ENCODE assay signal across 9 cellular contexts in genomic region chr10:1058017-1058416, GRCh38. TPM values are rescaled to one million over a fixed set of nuclear protein-coding genes. Genes with fewer than 3 reads are reported as not detected.
DNase-seq lines count a peak whose midpoint lies in the region; ATAC-seq, FAIRE-seq and TF ChIP-seq lines count a peak whose summit lies in the region.
"Had no signal": no experiment of that assay in that cellular context is flagged by ENCODE, and none has a peak within 500 bp of the region (broad histone marks: within the 10 kb centered on the region; RNA-seq: fewer than 3 reads in every experiment).

No MANE protein-coding gene starts in this region.

- H3K36me3 Mint-ChIP-seq in H9 (ENCODE audit: insufficient read depth in 1 of 3, low read depth in 3 of 3), result peaks cover 7 to 21% (median 16%) of the 10 kb centered on the region in 3 experiments

- H3K79me1 ChIP-seq in H9 (ENCODE audit: insufficient read depth, low read depth, low read length, poor library complexity, severe bottlenecking), result peaks cover 11% of the 10 kb centered on the region
- H3K79me1 ChIP-seq in trophoblast cell (ENCODE audit: low read length), result peaks cover 13% of the 10 kb centered on the region

- DNase-seq in H9 (no peak), SJCRH30 (no peak), fibroblast of lung (ENCODE audit: low read depth in 2 of 2) (no peak), trophoblast cell (no peak), NOMO-1 treated with DMSO at 0.1 percent for 48 hours (lab: John Stamatoyannopoulos, UW; ENCODE audit: unreplicated experiment) (no peak), HTR-8/SVneo (ENCODE audit: insufficient read length, low spot score) (no peak)

- H3K23ac ChIP-seq in H9 (ENCODE audit: insufficient read length, low read depth, low read length) (no peak overlapping the region), trophoblast cell (ENCODE audit: low read length) (no peak overlapping the region)

- H3K27ac ChIP-seq in H9 (ENCODE audit: insufficient read length, low read depth, low read length) (no peak overlapping the region), SJCRH30 (no peak overlapping the region), fibroblast of lung (ENCODE audit: insufficient read depth, low read length) (no peak overlapping the region), trophoblast cell (ENCODE audit: low read depth, low read length) (no peak overlapping the region)

- no peak overlapping the region for H3K4me2 ChIP-seq in H9 (ENCODE audit: insufficient read depth, insufficient read length, low read length)
- peak overlapping the region; percentile 88 for H3K4me2 ChIP-seq in fibroblast of lung (ENCODE audit: extremely low read depth, insufficient read depth, low read length)
- H3K4me2 ChIP-seq in trophoblast cell (ENCODE audit: low read length), result no peak overlapping the region

- no peaks in the 10 kb centered on the region for H3K9me3 ChIP-seq in H9 (ENCODE audit: control insufficient read depth, low read depth, low read length)
- H3K9me3 ChIP-seq in SJCRH30 (replicated peaks), result no peaks in the 10 kb centered on the region
- H3K9me3 ChIP-seq in fibroblast of lung (ENCODE audit: control insufficient read depth, insufficient read depth, low read depth, low read length), result no peaks in the 10 kb centered on the region
- peaks cover 2% of the 10 kb centered on the region for H3K9me3 ChIP-seq in trophoblast cell (ENCODE audit: insufficient read depth, low read depth, low read length)

- no peaks in the 10 kb centered on the region for H4K20me1 ChIP-seq in H9 (ENCODE audit: control insufficient read depth, insufficient read depth, insufficient read length)
- no peaks in the 10 kb centered on the region for H4K20me1 ChIP-seq in fibroblast of lung (ENCODE audit: control insufficient read depth, extremely low read depth, insufficient read depth, low read length)

- H3K9me3 Mint-ChIP-seq in H9, result no peaks in the 10 kb centered on the region; a peak in 1 of 5 replicates

- no peak for FAIRE-seq in HTR-8/SVneo (lab: Jason Lieb, UNC)

- peak overlapping the region; percentile 97 to 99 for H3K4me3 Mint-ChIP-seq in H9

- H2BK120ac ChIP-seq in H9 (ENCODE audit: low read depth, low read length, poor library complexity, severe bottlenecking) (no peak overlapping the region), trophoblast cell (ENCODE audit: insufficient read depth, low read length, poor library complexity) (no peak overlapping the region)

- H3K18ac ChIP-seq in H9 (ENCODE audit: insufficient read length, low read depth, low read length) (no peak overlapping the region), trophoblast cell (ENCODE audit: low read length) (no peak overlapping the region)

- H3K4ac ChIP-seq in H9 (ENCODE audit: low read depth, low read length) (no peak overlapping the region), trophoblast cell (ENCODE audit: low read depth, low read length) (peak overlapping the region; percentile 3)

- H3K4me1 ChIP-seq in H9 (ENCODE audit: insufficient read depth, low read length) (no peaks in the 10 kb centered on the region), SJCRH30 (no peaks in the 10 kb centered on the region), fibroblast of lung (ENCODE audit: control insufficient read depth, extremely low read depth, insufficient read depth, low read length) (peaks cover 4% of the 10 kb centered on the region), trophoblast cell (ENCODE audit: control insufficient read depth in 1 of 2, insufficient read depth in 2 of 2, low read length in 2 of 2) (peaks cover 3% of the 10 kb centered on the region in 2 experiments)

- peak overlapping the region; percentile 4 for H3K9ac ChIP-seq in H9 (ENCODE audit: extremely low read depth, insufficient read length, low read length)
- no peak overlapping the region for H3K9ac ChIP-seq in fibroblast of lung (ENCODE audit: insufficient read depth, low read length)
- no peak overlapping the region for H3K9ac ChIP-seq in trophoblast cell (ENCODE audit: low read length)

- TF ChIP-seq CTCF in H9 (conservative IDR thresholded peaks at IDR 0.05) (no peak), fibroblast of lung (conservative IDR thresholded peaks at IDR 0.05 in 1 of 2, IDR thresholded peaks at IDR 0.05 in 1 of 2; ENCODE audit: low read depth in 1 of 2, low read length in 2 of 2) (no peak)

- peak overlapping the region in 1 of 3 experiments; percentile 66; a peak in 2 of 7 replicates for H3K27ac Mint-ChIP-seq in H9

- no peak overlapping the region for H3K56ac ChIP-seq in H9 (ENCODE audit: insufficient read length, low read depth, low read length)

- H4K8ac ChIP-seq in H9 (replicated peaks; ENCODE audit: insufficient read length, low read depth, low read length), result no peak overlapping the region
- no peak overlapping the region for H4K8ac ChIP-seq in trophoblast cell (ENCODE audit: low read depth, low read length)

- peaks cover 18 to 23% of the 10 kb centered on the region in 2 experiments for H3K4me1 Mint-ChIP-seq in H9

- H3K23me2 ChIP-seq in H9 (ENCODE audit: insufficient read length, low read depth, low read length, poor library complexity, severe bottlenecking), result no peaks in the 10 kb centered on the region

- no CpG with 5 or more reads among the region's 7 CpGs for WGBS in H9 (ENCODE audit: extremely low coverage, insufficient read length, low lambda C conversion rate)
- no CpG with 5 or more reads among the region's 7 CpGs for WGBS in trophoblast cell (ENCODE audit: extremely low coverage, insufficient coverage, insufficient read length)

- H3K27me3 ChIP-seq in H9 (ENCODE audit: insufficient read depth, low read length) (no peaks in the 10 kb centered on the region), SJCRH30 (no peaks in the 10 kb centered on the region), fibroblast of lung (ENCODE audit: control insufficient read depth, insufficient read depth, low read length) (no peaks in the 10 kb centered on the region), trophoblast cell (ENCODE audit: insufficient read depth, low read length) (no peaks in the 10 kb centered on the region)

- H2BK5ac ChIP-seq in H9 (ENCODE audit: insufficient read length, low read length), result no peak overlapping the region
- no peak overlapping the region for H2BK5ac ChIP-seq in trophoblast cell (ENCODE audit: low read depth, low read length, poor library complexity)

- H2BK12ac ChIP-seq in H9 (ENCODE audit: insufficient read length, low read depth, low read length) (no peak overlapping the region), trophoblast cell (ENCODE audit: low read length) (no peak overlapping the region)

- H2BK15ac ChIP-seq in H9 (ENCODE audit: low read depth, low read length), result no peak overlapping the region

- H2AFZ ChIP-seq in H9 (ENCODE audit: low read length) (no peak overlapping the region), fibroblast of lung (ENCODE audit: low read length) (no peak overlapping the region), trophoblast cell (ENCODE audit: insufficient read depth, low read length, poor library complexity) (no peak overlapping the region)

- no peak overlapping the region for H4K5ac ChIP-seq in H9 (ENCODE audit: insufficient read length, low read depth, low read length)

- ATAC-seq in GM19397 (IDR thresholded peaks at IDR 0.05; ENCODE audit: unreplicated experiment) (no peak), GM21367 (IDR thresholded peaks at IDR 0.05; ENCODE audit: unreplicated experiment) (no peak)

- peaks cover 3% of the 10 kb centered on the region; the same call in 1 of the 2 replicates for H3K36me3 ChIP-seq in SJCRH30
- peaks cover 1% of the 10 kb centered on the region for H3K36me3 ChIP-seq in fibroblast of lung (ENCODE audit: control insufficient read depth, insufficient read depth, low read length)
- H3K36me3 ChIP-seq in trophoblast cell (ENCODE audit: control insufficient read depth in 1 of 2, insufficient read depth in 2 of 2, low read length in 2 of 2), result peaks cover 2 to 8% of the 10 kb centered on the region in 2 experiments

- H2AK5ac ChIP-seq in H9 (ENCODE audit: insufficient read length, low read length), result no peak overlapping the region
- no peak overlapping the region for H2AK5ac ChIP-seq in trophoblast cell (ENCODE audit: low read length)

- no peak overlapping the region for H4K12ac ChIP-seq in trophoblast cell (ENCODE audit: low read depth, low read length)

- H3K14ac ChIP-seq in H9 (ENCODE audit: insufficient read depth, low read length) (no peak overlapping the region), trophoblast cell (ENCODE audit: low read length) (no peak overlapping the region)

- H4K91ac ChIP-seq in H9 (ENCODE audit: insufficient read length, low read depth, low read length) (no peak overlapping the region), trophoblast cell (ENCODE audit: low read depth, low read length) (no peak overlapping the region)

- H3T11ph ChIP-seq in H9 (ENCODE audit: low read length), result no peak overlapping the region

- peaks cover 22% of the 10 kb centered on the region; the same call in 1 of the 2 replicates for H3K79me2 ChIP-seq in H9 (ENCODE audit: insufficient read depth, low read length)
- peaks cover 82% of the 10 kb centered on the region for H3K79me2 ChIP-seq in fibroblast of lung (ENCODE audit: control insufficient read depth, insufficient read depth, low read length)
- peaks cover 15% of the 10 kb centered on the region for H3K79me2 ChIP-seq in trophoblast cell (ENCODE audit: control insufficient read depth, insufficient read depth, low read length, poor library complexity)

- H2BK20ac ChIP-seq in H9 (ENCODE audit: low read depth, low read length, poor library complexity, severe bottlenecking), result no peak overlapping the region

- H3K4me3 ChIP-seq in SJCRH30 (peak overlapping the region; percentile 94), fibroblast of lung (replicated peaks in 1 of 4; ENCODE audit: control extremely low read depth in 1 of 4, insufficient read depth in 1 of 4, low read depth in 3 of 4, low read length in 4 of 4) (peak overlapping the region in 2 of 4 experiments; percentile 73 to 94), trophoblast cell (ENCODE audit: low read depth, low read length) (no peak overlapping the region)

- H3K27me3 Mint-ChIP-seq in H9 (ENCODE audit: low read depth), result no peaks in the 10 kb centered on the region

RNA-seq across cellular contexts. Expression of gene WDR37, which starts 1.8 kb away (rescaled TPM):
- total RNA-seq in H9 (2021) (13.1 and 14.0 TPM in 2 replicates), fibroblast of lung (9.8 and 13.0 TPM in 2 replicates)
- total RNA-seq in SJCRH30 (2014; rRNA removed; shearing (Covaris generic)), result 5.6 and 6.1 TPM in 2 replicates
- polyA plus RNA-seq in fibroblast of lung, result 15.8 and 17.2 TPM in 2 replicates
- polyA plus RNA-seq in fibroblast of lung (2012), result 11.0 and 12.2 TPM in 2 replicates
- polyA minus RNA-seq in fibroblast of lung (ENCODE audit: low replicate concordance), result 47.1 and 56.1 TPM in 2 replicates
- polyA plus RNA-seq in trophoblast cell (2013), result 11.1 and 11.3 TPM in 2 replicates

RNA-seq across cellular contexts. Expression of gene IDI1, which starts 9.1 kb away (rescaled TPM):
- total RNA-seq in H9 (2021) (40.8 and 44.7 TPM in 2 replicates), fibroblast of lung (91.7 and 202 TPM in 2 replicates)
- total RNA-seq in SJCRH30 (2014; rRNA removed; shearing (Covaris generic)), result 66.8 and 70.0 TPM in 2 replicates
- 110 and 156 TPM in 2 replicates for polyA plus RNA-seq in fibroblast of lung
- polyA plus RNA-seq in fibroblast of lung (2012), result 80.5 and 109 TPM in 2 replicates
- polyA minus RNA-seq in fibroblast of lung (ENCODE audit: low replicate concordance), result 13.3 and 13.4 TPM in 2 replicates
- polyA plus RNA-seq in trophoblast cell (2013), result 144 and 145 TPM in 2 replicates

RNA-seq across cellular contexts. Expression of gene IDI2, which starts 32.4 kb away (rescaled TPM):
- total RNA-seq in H9 (2021) (not detected in 2 replicates), fibroblast of lung (not detected in 2 replicates)
- not detected in 2 replicates for total RNA-seq in SJCRH30 (2014; rRNA removed; shearing (Covaris generic))
- not detected in 2 replicates for polyA plus RNA-seq in fibroblast of lung
- polyA plus RNA-seq in fibroblast of lung (2012), result not detected in 2 replicates
- polyA minus RNA-seq in fibroblast of lung (ENCODE audit: low replicate concordance), result not detected in 2 replicates
- polyA plus RNA-seq in trophoblast cell (2013), result not detected in 2 replicates
- total RNA-seq: M059J had no signal
